ENCODE assay signal across 31 cellular contexts in genomic region chr7:45183711-45184210, GRCh38. TPM values are rescaled to one million over a fixed set of nuclear protein-coding genes. Genes with fewer than 3 reads are reported as not detected.
A peak's percentile ranks its signal among the peaks of the same experiment; 100 is the strongest.
DNase-seq lines count a peak whose midpoint lies in the region; ATAC-seq and TF ChIP-seq lines count a peak whose summit lies in the region.
"Had no signal": no experiment of that assay in that cellular context is flagged by ENCODE, and none has a peak within 500 bp of the region (broad histone marks: within the 10 kb centered on the region; RNA-seq: fewer than 3 reads in every experiment).

No MANE protein-coding gene starts in this region.

- H3K27me3 Mint-ChIP-seq in stimulated activated naive CD8-positive, alpha-beta T cell treated with anti-CD3 and anti-CD28 coated beads, Interleukin-15, amount 100 ng/mL, for 72 hours = peaks cover 38% of the 10 kb centered on the region
- peaks cover 6% of the 10 kb centered on the region for H3K27me3 Mint-ChIP-seq in GM23338 (ENCODE audit: insufficient read depth, low read depth, poor library complexity)

- no peak overlapping the region for H3K4me3 ChIP-seq in GM23338
- H3K4me3 ChIP-seq: BLaER1 treated with 17β-estradiol and CSF1 and Interleukin-3, amounts not matched to agents 10 nM and 100 nM; dorsolateral prefrontal cortex; heart right ventricle; tibial nerve had no signal

- DNase-seq in activated CD4-positive, CD25-positive, alpha-beta regulatory T cell treated with anti-CD3 and anti-CD28 coated beads, Interleukin-2, amount 50 U/mL, for 72 hours = peak; percentile 17
- no peak for DNase-seq in activated CD4-positive, CD25-positive, alpha-beta regulatory T cell (lab: John Stamatoyannopoulos, UW)
- peak; percentile 1 for DNase-seq in stimulated activated naive CD8-positive, alpha-beta T cell treated with anti-CD3 and anti-CD28 coated beads, Interleukin-15, Interleukin-2, amounts not matched to agents 100 U/mL and 50 U/mL, for 24 hours
- DNase-seq in stimulated activated naive CD8-positive, alpha-beta T cell treated with anti-CD3 and anti-CD28 coated beads, Interleukin-15, amount 100 ng/mL, for 72 hours = no peak
- DNase-seq in sciatic nerve (ENCODE audit: low spot score) (peak; percentile 44), RPMI8226 (no peak), GM23338 (ENCODE audit: low spot score) (no peak), NCI-H187 (lab: John Stamatoyannopoulos, UW) (no peak)
- DNase-seq: activated CD4-positive, alpha-beta T cell treated with anti-CD3 and anti-CD28 coated beads for 1 hour; activated naive CD4-positive, alpha-beta T cell; amniotic stem cell; cerebellar nuclear complex; DMS153; foreskin melanocyte; heart right ventricle; KG1; mammary epithelial cell; NCI-H1417; NCI-H2029 treated with DMSO at 0.1 percent for 48 hours; NCI-H2227 treated with DMSO at 0.1 percent for 48 hours; NCI-H526 had no signal

- H3K4me2 ChIP-seq in GM23338 = no peak overlapping the region
- H3K4me2 ChIP-seq: BLaER1 treated with 17β-estradiol and CSF1 and Interleukin-3, amounts not matched to agents 10 nM and 100 nM had no signal

- H4K20me1 ChIP-seq in GM23338 (replicated peaks; ENCODE audit: insufficient read depth) = no peaks in the 10 kb centered on the region; the same call in 1 of the 2 replicates
- H4K20me1 ChIP-seq: BLaER1 treated with 17β-estradiol and CSF1 and Interleukin-3, amounts not matched to agents 10 nM and 100 nM had no signal

- H3K4me3 Mint-ChIP-seq in stimulated activated naive CD8-positive, alpha-beta T cell treated with anti-CD3 and anti-CD28 coated beads, Interleukin-15, amount 100 ng/mL, for 72 hours = no peak overlapping the region
- H3K4me3 Mint-ChIP-seq in GM23338 = no peak overlapping the region
- H3K4me3 Mint-ChIP-seq: brain; neural crest cell; T-helper 1 cell treated with Interleukin-12 subunit alpha and Interleukin-12 subunit beta and Interleukin-4 antibody, amounts not matched to agents 30 μg/mL and 1 μg/mL, for 36 hours had no signal

- H2AFZ ChIP-seq in GM23338 = no peak overlapping the region

- H3K79me2 ChIP-seq in GM23338 (replicated peaks; ENCODE audit: insufficient read depth) = no peaks in the 10 kb centered on the region

- H3K36me3 Mint-ChIP-seq in GM23338 (ENCODE audit: low read depth) = no peaks in the 10 kb centered on the region; the same call in 2 of the 3 replicates
- H3K36me3 Mint-ChIP-seq: brain had no signal

- no peak overlapping the region for H3K27ac ChIP-seq in GM23338 (ENCODE audit: low read depth)
- H3K27ac ChIP-seq: 22Rv1; BLaER1 treated with 17β-estradiol and CSF1 and Interleukin-3, amounts not matched to agents 10 nM and 100 nM; dorsolateral prefrontal cortex; heart right ventricle; tibial nerve had no signal

- no peaks in the 10 kb centered on the region for H3K4me1 ChIP-seq in GM23338 (ENCODE audit: insufficient read depth)
- H3K4me1 ChIP-seq: BLaER1 treated with 17β-estradiol and CSF1 and Interleukin-3, amounts not matched to agents 10 nM and 100 nM; tibial nerve had no signal

- no peak for ATAC-seq in stimulated activated naive CD8-positive, alpha-beta T cell treated with anti-CD3 and anti-CD28 coated beads, Interleukin-15, Interleukin-2, amounts not matched to agents 100 U/mL and 50 U/mL, for 24 hours
- ATAC-seq in stimulated activated naive CD8-positive, alpha-beta T cell treated with anti-CD3 and anti-CD28 coated beads, Interleukin-15, amount 100 ng/mL, for 72 hours = no peak
- ATAC-seq in sciatic nerve = no peak
- ATAC-seq in GM23338 = no peak
- ATAC-seq: heart right ventricle, right cardiac atrium, SK-N-SH treated with all-trans-retinoic acid at 6 μM for 48 hours had no signal

- 0 out of 2 replicates have a peak, but pooled peaks cover 3% of the 10 kb centered on the region for H3K9me2 ChIP-seq in GM23338 (ENCODE audit: insufficient read depth)

- no peaks in the 10 kb centered on the region for H3K9me3 Mint-ChIP-seq in stimulated activated naive CD8-positive, alpha-beta T cell treated with anti-CD3 and anti-CD28 coated beads, Interleukin-15, amount 100 ng/mL, for 72 hours
- no peaks in the 10 kb centered on the region for H3K9me3 Mint-ChIP-seq in GM23338
- H3K9me3 Mint-ChIP-seq: brain; neural crest cell; T-helper 1 cell treated with Interleukin-12 subunit alpha and Interleukin-12 subunit beta and Interleukin-4 antibody, amounts not matched to agents 30 μg/mL and 1 μg/mL, for 36 hours had no signal

- no peak overlapping the region for H3K27ac Mint-ChIP-seq in stimulated activated naive CD8-positive, alpha-beta T cell treated with anti-CD3 and anti-CD28 coated beads, Interleukin-15, amount 100 ng/mL, for 72 hours
- H3K27ac Mint-ChIP-seq in GM23338 = no peak overlapping the region
- H3K27ac Mint-ChIP-seq: brain; T-helper 1 cell treated with Interleukin-12 subunit alpha and Interleukin-12 subunit beta and Interleukin-4 antibody, amounts not matched to agents 30 μg/mL and 1 μg/mL, for 36 hours had no signal

- no peaks in the 10 kb centered on the region for H3K4me1 Mint-ChIP-seq in stimulated activated naive CD8-positive, alpha-beta T cell treated with anti-CD3 and anti-CD28 coated beads, Interleukin-15, amount 100 ng/mL, for 72 hours
- no peaks in the 10 kb centered on the region for H3K4me1 Mint-ChIP-seq in GM23338
- H3K4me1 Mint-ChIP-seq: brain, neural crest cell had no signal

- no peaks in the 10 kb centered on the region for H3F3A ChIP-seq in GM23338 (replicated peaks; ENCODE audit: low read depth)

- H3K36me3 ChIP-seq in GM23338 (ENCODE audit: insufficient read depth) = no peaks in the 10 kb centered on the region
- H3K36me3 ChIP-seq: BLaER1 treated with 17β-estradiol and CSF1 and Interleukin-3, amounts not matched to agents 10 nM and 100 nM; tibial nerve had no signal

- intact Hi-C loops in sciatic nerve (cut with DNase I) = no loop called here

- TF ChIP-seq CTCF in GM23338 (conservative IDR thresholded peaks at IDR 0.05; ENCODE audit: low read depth in 2 of 2) = no peak

- H3K27me3 ChIP-seq in GM23338 (ENCODE audit: insufficient read depth) = no peaks in the 10 kb centered on the region
- H3K27me3 ChIP-seq: BLaER1 treated with 17β-estradiol and CSF1 and Interleukin-3, amounts not matched to agents 10 nM and 100 nM; heart right ventricle; tibial nerve had no signal

TF ChIP-seq in GM23338, 12 proteins besides CTCF, POLR2A, EP300 and RAD21 (continues in another document):
- no peak for TF ChIP-seq ZNF114 (CRISPR knock-in tag; IDR thresholded peaks at IDR 0.05)
- no peak for TF ChIP-seq EZH2 (IDR thresholded peaks at IDR 0.05; ENCODE audit: low read depth, unreplicated experiment)
- TF ChIP-seq ZNF462 (CRISPR knock-in tag; IDR thresholded peaks at IDR 0.05) = no peak
- no peak for TF ChIP-seq JUNB (IDR thresholded peaks at IDR 0.05; ENCODE audit: unreplicated experiment)

RNA-seq across cellular contexts. Expression of gene RAMP3, which starts 26.2 kb away (rescaled TPM):
- total RNA-seq in sciatic nerve = 59.6 TPM
- 0.35 and 4.6 TPM in 2 replicates for total RNA-seq in GM23338 (2014; rRNA removed; shearing (Covaris generic))
- 1.1 and 2.6 TPM in 2 replicates for polyA plus RNA-seq in GM23338 (2016; fragmentation: Nextera tagmentation; extraction: Ambion mirVana)
- total RNA-seq: mammary epithelial cell, MCF 10A, neural crest cell had no signal
- polyA plus RNA-seq: mammary epithelial cell had no signal

Comparison
In these comparisons a context has a peak if more than half of its experiments do, and no peak if none do; other contexts are left out.
1. DNase-seq: peak in activated CD4-positive, CD25-positive, alpha-beta regulatory T cell treated with anti-CD3 and anti-CD28 coated beads, Interleukin-2, amount 50 U/mL, for 72 hours (single experiment), stimulated activated naive CD8-positive, alpha-beta T cell treated with anti-CD3 and anti-CD28 coated beads, Interleukin-15, Interleukin-2, amounts not matched to agents 100 U/mL and 50 U/mL, for 24 hours (single experiment) and sciatic nerve (single experiment); none in activated CD4-positive, CD25-positive, alpha-beta regulatory T cell (0 of 4), stimulated activated naive CD8-positive, alpha-beta T cell treated with anti-CD3 and anti-CD28 coated beads, Interleukin-15, amount 100 ng/mL, for 72 hours (0 of 2), RPMI8226 (single experiment), GM23338 (single experiment) and NCI-H187 (0 of 2).
2. RNA of gene RAMP3, which starts 26.2 kb away (total RNA-seq): 59.6 TPM in sciatic nerve (single experiment); 0.35 to 4.6 TPM in GM23338; every median in the first group is over 10 times any median in the second.